1 cellular context compared by ENCODE assay signal in the genomic region with DNA sequence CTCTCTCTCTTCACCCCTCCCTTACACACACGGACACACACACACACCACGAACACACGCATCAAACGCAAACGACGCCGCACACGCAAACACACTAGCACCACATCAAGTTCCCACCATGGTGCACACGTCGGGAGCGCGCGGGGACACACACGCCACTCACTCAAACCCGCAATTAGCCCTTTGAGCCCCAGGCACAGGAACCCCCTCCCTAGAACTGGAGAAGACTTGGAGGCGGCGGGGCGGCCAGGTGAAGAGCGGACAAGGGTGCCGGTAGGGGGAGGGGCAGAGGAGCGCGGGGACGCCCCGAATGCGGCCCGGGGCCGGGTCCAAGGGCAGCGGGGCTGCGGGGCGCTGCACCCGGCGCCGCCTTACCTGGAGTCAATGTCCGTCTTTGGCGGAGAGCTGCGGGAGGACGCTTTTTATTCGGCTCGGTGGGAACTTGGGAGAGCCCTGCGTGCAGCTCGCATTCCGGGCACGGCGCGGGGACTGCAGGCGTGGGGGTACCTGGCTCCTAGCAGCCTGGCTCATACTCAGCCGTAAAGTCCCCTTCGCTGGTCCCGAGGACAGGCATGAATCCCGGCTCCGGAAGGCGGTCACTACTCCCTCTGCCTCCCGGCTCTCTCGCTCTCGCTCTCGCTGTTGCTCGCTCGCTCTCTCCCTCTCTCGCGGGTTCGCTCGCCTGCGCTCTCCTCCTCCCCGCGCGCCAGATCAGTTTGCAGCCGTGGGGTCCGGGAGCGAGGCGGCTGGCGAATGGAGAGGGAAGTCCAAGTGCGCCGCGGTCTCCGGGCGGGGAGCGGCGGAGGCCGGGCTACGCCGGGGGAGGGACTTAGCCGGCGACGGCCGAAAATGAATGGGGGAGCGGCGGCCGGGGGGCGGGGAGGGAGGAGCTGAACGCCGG.
TF ChIP-seq lines count a peak whose summit lies in the region.

A gene with protein sequence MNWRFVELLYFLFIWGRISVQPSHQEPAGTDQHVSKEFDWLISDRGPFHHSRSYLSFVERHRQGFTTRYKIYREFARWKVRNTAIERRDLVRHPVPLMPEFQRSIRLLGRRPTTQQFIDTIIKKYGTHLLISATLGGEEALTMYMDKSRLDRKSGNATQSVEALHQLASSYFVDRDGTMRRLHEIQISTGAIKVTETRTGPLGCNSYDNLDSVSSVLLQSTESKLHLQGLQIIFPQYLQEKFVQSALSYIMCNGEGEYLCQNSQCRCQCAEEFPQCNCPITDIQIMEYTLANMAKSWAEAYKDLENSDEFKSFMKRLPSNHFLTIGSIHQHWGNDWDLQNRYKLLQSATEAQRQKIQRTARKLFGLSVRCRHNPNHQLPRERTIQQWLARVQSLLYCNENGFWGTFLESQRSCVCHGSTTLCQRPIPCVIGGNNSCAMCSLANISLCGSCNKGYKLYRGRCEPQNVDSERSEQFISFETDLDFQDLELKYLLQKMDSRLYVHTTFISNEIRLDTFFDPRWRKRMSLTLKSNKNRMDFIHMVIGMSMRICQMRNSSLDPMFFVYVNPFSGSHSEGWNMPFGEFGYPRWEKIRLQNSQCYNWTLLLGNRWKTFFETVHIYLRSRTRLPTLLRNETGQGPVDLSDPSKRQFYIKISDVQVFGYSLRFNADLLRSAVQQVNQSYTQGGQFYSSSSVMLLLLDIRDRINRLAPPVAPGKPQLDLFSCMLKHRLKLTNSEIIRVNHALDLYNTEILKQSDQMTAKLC (minus strand): TSS at position 755 of the 901 bp plus-strand sequence. CDS start 56,080 bp downstream, outside the sequence.

TF ChIP-seq in WTC11, 78 proteins besides CTCF, POLR2A, EP300 and RAD21 (continued from another document and continues in another):
- TF ChIP-seq, protein P1, sequence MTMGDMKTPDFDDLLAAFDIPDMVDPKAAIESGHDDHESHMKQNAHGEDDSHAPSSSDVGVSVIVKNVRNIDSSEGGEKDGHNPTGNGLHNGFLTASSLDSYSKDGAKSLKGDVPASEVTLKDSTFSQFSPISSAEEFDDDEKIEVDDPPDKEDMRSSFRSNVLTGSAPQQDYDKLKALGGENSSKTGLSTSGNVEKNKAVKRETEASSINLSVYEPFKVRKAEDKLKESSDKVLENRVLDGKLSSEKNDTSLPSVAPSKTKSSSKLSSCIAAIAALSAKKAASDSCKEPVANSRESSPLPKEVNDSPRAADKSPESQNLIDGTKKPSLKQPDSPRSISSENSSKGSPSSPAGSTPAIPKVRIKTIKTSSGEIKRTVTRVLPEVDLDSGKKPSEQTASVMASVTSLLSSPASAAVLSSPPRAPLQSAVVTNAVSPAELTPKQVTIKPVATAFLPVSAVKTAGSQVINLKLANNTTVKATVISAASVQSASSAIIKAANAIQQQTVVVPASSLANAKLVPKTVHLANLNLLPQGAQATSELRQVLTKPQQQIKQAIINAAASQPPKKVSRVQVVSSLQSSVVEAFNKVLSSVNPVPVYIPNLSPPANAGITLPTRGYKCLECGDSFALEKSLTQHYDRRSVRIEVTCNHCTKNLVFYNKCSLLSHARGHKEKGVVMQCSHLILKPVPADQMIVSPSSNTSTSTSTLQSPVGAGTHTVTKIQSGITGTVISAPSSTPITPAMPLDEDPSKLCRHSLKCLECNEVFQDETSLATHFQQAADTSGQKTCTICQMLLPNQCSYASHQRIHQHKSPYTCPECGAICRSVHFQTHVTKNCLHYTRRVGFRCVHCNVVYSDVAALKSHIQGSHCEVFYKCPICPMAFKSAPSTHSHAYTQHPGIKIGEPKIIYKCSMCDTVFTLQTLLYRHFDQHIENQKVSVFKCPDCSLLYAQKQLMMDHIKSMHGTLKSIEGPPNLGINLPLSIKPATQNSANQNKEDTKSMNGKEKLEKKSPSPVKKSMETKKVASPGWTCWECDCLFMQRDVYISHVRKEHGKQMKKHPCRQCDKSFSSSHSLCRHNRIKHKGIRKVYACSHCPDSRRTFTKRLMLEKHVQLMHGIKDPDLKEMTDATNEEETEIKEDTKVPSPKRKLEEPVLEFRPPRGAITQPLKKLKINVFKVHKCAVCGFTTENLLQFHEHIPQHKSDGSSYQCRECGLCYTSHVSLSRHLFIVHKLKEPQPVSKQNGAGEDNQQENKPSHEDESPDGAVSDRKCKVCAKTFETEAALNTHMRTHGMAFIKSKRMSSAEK (CRISPR knock-in tag; IDR thresholded peaks at IDR 0.05; ENCODE audit: borderline replicate concordance): no peak
- TF ChIP-seq ZNF219 (CRISPR knock-in tag; IDR thresholded peaks at IDR 0.05; ENCODE audit: borderline replicate concordance) (peak; percentile 25; the same call in 1 of the 2 replicates), OVOL2 (CRISPR knock-in tag; IDR thresholded peaks at IDR 0.05; ENCODE audit: borderline replicate concordance) (no peak), IRF2 (CRISPR knock-in tag; IDR thresholded peaks at IDR 0.05; ENCODE audit: borderline replicate concordance, low read depth) (no peak), MYBL2 (CRISPR knock-in tag; IDR thresholded peaks at IDR 0.05) (0 out of 2 replicates have a peak, but pooled peaks have one; percentile 60), SMAD4 (CRISPR knock-in tag; IDR thresholded peaks at IDR 0.05) (no peak), TEAD1 (CRISPR knock-in tag; IDR thresholded peaks at IDR 0.05) (peak; percentile 78; the same call in 1 of the 2 replicates), KAT7 (CRISPR knock-in tag; IDR thresholded peaks at IDR 0.05; ENCODE audit: borderline replicate concordance) (peak; percentile 82; the same call in 1 of the 2 replicates), ZBTB21 (CRISPR knock-in tag; IDR thresholded peaks at IDR 0.05; ENCODE audit: borderline replicate concordance) (no peak), ZNF263 (CRISPR knock-in tag; IDR thresholded peaks at IDR 0.05; ENCODE audit: low read depth) (no peak), ESRRA (CRISPR knock-in tag; IDR thresholded peaks at IDR 0.05; ENCODE audit: borderline replicate concordance) (peak; percentile 78; the same call in 1 of the 2 replicates), SP1 (CRISPR knock-in tag; conservative IDR thresholded peaks at IDR 0.05) (peak; percentile 72), CREB1 (CRISPR knock-in tag; IDR thresholded peaks at IDR 0.05) (no peak), GTF2I (CRISPR knock-in tag; conservative IDR thresholded peaks at IDR 0.05) (no peak), GRHL2 (CRISPR knock-in tag; IDR thresholded peaks at IDR 0.05; ENCODE audit: insufficient replicate concordance, severe bottlenecking) (no peak), ZNF423 (CRISPR knock-in tag; IDR thresholded peaks at IDR 0.05) (no peak), SMAD3 (CRISPR knock-in tag; IDR thresholded peaks at IDR 0.05; ENCODE audit: borderline replicate concordance) (peak; percentile 23; the same call in 1 of the 2 replicates), HMGA2 (CRISPR knock-in tag; IDR thresholded peaks at IDR 0.05) (no peak), ZNF396 (CRISPR knock-in tag; IDR thresholded peaks at IDR 0.05; ENCODE audit: borderline replicate concordance) (no peak), ETV6 (CRISPR knock-in tag; IDR thresholded peaks at IDR 0.05) (no peak; the same call in 1 of the 2 replicates), ELF4 (CRISPR knock-in tag; IDR thresholded peaks at IDR 0.05; ENCODE audit: low read depth) (no peak), FOXP1 (CRISPR knock-in tag; IDR thresholded peaks at IDR 0.05; ENCODE audit: borderline replicate concordance) (no peak)
- TF ChIP-seq, protein P2, sequence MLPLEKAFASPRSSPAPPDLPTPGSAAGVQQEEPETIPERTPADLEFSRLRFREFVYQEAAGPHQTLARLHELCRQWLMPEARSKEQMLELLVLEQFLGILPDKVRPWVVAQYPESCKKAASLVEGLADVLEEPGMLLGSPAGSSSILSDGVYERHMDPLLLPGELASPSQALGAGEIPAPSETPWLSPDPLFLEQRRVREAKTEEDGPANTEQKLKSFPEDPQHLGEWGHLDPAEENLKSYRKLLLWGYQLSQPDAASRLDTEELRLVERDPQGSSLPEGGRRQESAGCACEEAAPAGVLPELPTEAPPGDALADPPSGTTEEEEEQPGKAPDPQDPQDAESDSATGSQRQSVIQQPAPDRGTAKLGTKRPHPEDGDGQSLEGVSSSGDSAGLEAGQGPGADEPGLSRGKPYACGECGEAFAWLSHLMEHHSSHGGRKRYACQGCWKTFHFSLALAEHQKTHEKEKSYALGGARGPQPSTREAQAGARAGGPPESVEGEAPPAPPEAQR (CRISPR knock-in tag; IDR thresholded peaks at IDR 0.05): no peak
- TF ChIP-seq, protein P3, sequence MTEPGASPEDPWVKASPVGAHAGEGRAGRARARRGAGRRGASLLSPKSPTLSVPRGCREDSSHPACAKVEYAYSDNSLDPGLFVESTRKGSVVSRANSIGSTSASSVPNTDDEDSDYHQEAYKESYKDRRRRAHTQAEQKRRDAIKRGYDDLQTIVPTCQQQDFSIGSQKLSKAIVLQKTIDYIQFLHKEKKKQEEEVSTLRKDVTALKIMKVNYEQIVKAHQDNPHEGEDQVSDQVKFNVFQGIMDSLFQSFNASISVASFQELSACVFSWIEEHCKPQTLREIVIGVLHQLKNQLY (CRISPR knock-in tag; IDR thresholded peaks at IDR 0.05): no peak
- TF ChIP-seq, protein P4, sequence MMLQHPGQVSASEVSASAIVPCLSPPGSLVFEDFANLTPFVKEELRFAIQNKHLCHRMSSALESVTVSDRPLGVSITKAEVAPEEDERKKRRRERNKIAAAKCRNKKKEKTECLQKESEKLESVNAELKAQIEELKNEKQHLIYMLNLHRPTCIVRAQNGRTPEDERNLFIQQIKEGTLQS (CRISPR knock-in tag; conservative IDR thresholded peaks at IDR 0.05): no peak
- TF ChIP-seq, protein P5, sequence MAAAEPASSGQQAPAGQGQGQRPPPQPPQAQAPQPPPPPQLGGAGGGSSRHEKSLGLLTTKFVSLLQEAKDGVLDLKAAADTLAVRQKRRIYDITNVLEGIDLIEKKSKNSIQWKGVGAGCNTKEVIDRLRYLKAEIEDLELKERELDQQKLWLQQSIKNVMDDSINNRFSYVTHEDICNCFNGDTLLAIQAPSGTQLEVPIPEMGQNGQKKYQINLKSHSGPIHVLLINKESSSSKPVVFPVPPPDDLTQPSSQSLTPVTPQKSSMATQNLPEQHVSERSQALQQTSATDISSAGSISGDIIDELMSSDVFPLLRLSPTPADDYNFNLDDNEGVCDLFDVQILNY (CRISPR knock-in tag; IDR thresholded peaks at IDR 0.05): no peak
- TF ChIP-seq, protein P6, sequence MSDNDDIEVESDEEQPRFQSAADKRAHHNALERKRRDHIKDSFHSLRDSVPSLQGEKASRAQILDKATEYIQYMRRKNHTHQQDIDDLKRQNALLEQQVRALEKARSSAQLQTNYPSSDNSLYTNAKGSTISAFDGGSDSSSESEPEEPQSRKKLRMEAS (CRISPR knock-in tag; IDR thresholded peaks at IDR 0.05): no peak
- TF ChIP-seq, protein P7, sequence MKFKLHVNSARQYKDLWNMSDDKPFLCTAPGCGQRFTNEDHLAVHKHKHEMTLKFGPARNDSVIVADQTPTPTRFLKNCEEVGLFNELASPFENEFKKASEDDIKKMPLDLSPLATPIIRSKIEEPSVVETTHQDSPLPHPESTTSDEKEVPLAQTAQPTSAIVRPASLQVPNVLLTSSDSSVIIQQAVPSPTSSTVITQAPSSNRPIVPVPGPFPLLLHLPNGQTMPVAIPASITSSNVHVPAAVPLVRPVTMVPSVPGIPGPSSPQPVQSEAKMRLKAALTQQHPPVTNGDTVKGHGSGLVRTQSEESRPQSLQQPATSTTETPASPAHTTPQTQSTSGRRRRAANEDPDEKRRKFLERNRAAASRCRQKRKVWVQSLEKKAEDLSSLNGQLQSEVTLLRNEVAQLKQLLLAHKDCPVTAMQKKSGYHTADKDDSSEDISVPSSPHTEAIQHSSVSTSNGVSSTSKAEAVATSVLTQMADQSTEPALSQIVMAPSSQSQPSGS (CRISPR knock-in tag; IDR thresholded peaks at IDR 0.05; ENCODE audit: borderline replicate concordance, low read depth): 0 out of 2 replicates have a peak, but pooled peaks have one; percentile 24
- TF ChIP-seq, protein P8, sequence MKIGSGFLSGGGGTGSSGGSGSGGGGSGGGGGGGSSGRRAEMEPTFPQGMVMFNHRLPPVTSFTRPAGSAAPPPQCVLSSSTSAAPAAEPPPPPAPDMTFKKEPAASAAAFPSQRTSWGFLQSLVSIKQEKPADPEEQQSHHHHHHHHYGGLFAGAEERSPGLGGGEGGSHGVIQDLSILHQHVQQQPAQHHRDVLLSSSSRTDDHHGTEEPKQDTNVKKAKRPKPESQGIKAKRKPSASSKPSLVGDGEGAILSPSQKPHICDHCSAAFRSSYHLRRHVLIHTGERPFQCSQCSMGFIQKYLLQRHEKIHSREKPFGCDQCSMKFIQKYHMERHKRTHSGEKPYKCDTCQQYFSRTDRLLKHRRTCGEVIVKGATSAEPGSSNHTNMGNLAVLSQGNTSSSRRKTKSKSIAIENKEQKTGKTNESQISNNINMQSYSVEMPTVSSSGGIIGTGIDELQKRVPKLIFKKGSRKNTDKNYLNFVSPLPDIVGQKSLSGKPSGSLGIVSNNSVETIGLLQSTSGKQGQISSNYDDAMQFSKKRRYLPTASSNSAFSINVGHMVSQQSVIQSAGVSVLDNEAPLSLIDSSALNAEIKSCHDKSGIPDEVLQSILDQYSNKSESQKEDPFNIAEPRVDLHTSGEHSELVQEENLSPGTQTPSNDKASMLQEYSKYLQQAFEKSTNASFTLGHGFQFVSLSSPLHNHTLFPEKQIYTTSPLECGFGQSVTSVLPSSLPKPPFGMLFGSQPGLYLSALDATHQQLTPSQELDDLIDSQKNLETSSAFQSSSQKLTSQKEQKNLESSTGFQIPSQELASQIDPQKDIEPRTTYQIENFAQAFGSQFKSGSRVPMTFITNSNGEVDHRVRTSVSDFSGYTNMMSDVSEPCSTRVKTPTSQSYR (CRISPR knock-in tag; IDR thresholded peaks at IDR 0.05): peak; percentile 61; the same call in 1 of the 2 replicates
- TF ChIP-seq, protein P9, sequence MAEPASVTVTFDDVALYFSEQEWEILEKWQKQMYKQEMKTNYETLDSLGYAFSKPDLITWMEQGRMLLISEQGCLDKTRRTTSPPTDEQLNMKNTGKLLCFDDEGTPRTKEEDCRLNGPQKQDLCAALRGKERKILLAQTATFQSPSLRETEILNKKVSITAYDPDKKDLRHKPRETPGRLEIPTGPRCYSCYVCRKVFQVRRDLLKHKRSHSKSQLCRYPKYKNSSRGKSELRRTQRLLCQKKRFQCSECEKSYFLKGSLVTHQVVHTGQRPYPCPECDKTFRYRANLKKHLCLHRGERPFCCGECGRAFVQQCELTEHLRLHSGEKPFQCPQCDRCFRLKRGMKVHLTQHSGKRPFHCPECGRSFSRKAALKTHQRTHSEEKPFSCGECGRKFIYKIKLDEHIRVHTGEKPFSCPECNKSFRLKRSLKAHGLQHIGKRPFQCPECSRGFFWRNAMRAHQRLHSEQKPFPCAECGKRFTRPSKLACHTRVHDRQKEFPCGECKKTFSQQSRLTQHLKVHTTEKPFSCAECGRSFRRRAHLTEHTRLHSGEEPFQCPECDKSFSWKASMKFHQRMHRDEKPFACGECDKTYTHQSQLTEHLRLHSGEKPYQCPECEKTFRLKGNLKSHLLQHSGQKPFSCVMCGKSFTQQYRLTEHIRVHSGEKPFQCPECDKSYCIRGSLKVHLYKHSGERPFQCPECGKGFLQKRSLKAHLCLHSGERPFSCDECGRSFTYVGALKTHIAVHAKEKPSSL (CRISPR knock-in tag; conservative IDR thresholded peaks at IDR 0.05): no peak
